15 cellular contexts compared by ENCODE assay signal in the genomic region with DNA sequence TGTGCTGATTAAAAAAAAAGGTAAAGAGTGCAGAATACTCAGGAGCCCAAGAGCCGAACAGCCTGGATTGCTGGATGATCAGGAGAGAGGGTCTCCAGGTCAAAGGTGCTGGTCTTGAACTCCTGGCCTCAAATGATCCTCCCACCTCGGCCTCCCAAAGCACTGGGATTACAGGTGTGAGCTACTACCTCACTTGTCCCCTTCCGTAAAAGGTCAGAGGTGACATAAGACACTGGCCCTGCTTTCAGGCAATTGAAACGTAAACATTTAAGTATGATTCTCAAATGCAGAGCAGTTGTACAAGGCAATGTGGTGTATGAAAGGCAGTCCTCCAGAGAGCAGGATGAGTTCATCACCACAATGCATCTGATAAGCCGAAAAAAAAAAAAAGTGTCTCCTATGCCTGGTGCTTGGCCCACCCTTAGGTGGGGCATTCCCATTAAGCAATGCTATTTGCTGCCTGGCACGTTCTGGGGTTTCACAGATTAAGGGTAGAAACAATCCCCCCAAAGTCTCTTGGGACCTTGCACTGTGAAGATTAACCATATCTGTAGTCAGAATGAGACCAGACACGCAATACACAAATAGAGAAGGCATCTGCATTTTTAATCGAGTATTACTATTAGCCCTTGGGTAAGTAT. TPM values are rescaled to one million over a fixed set of nuclear protein-coding genes. Genes with fewer than 3 reads are reported as not detected.
DNase-seq lines count a peak whose midpoint lies in the region; ATAC-seq, FAIRE-seq and TF ChIP-seq lines count a peak whose summit lies in the region.
"Had no signal": no experiment of that assay in that cellular context is flagged by ENCODE, and none has a peak within 500 bp of the region (broad histone marks: within the 10 kb centered on the region; RNA-seq: fewer than 3 reads in every experiment).

No MANE protein-coding gene starts in this region.

- 88 to 90% (median 89%) methylated on average over 8 of the region's 8 CpGs for WGBS in small intestine, 3 donors

- ATAC-seq in GM18870 (IDR thresholded peaks at IDR 0.05; ENCODE audit: unreplicated experiment) = peak; percentile 82
- ATAC-seq in GM21619 (IDR thresholded peaks at IDR 0.05; ENCODE audit: unreplicated experiment) = peak; percentile 80
- ATAC-seq in HG03135 (IDR thresholded peaks at IDR 0.05; ENCODE audit: unreplicated experiment) = peak; percentile 60
- ATAC-seq in left ventricle myocardium superior = no peak
- ATAC-seq: PC-3 had no signal

- H3K4me1 ChIP-seq in small intestine (ENCODE audit: control insufficient read depth in 2 of 2, insufficient read depth in 1 of 2, low read depth in 1 of 2, low read length in 1 of 2) = no peaks in the 10 kb centered on the region
- H3K4me1 ChIP-seq: thyroid gland had no signal

- H3K4me3 ChIP-seq in small intestine (ENCODE audit: low read depth in 1 of 2, low read length in 2 of 2) = no peak overlapping the region
- H3K4me3 ChIP-seq: hepatocyte, thyroid gland had no signal

- H3K27ac ChIP-seq in small intestine (ENCODE audit: low read depth in 1 of 2, low read length in 1 of 2) = no peak overlapping the region
- H3K27ac ChIP-seq: hepatocyte, thyroid gland had no signal

- H3K27me3 ChIP-seq in small intestine (ENCODE audit: control insufficient read depth in 2 of 2, insufficient read depth in 2 of 2, low read length in 2 of 2) = no peaks in the 10 kb centered on the region
- H3K27me3 ChIP-seq: hepatocyte, thyroid gland had no signal

- intact Hi-C loops in left ventricle myocardium superior (cut with micrococcal nuclease) = no loop called here

- TF ChIP-seq POLR2A in erythroblast (IDR thresholded peaks at IDR 0.05; ENCODE audit: low read length) = peak; percentile 48

- DNase-seq in erythroblast (lab: John Stamatoyannopoulos, UW) (peak; percentile 87 to 94), HuH-7.5 (ENCODE audit: low spot score) (no peak), left ventricle myocardium superior (no peak), small intestine (no peak)
- DNase-seq in NK-92 treated with Interleukin-12 subunit alpha and Interleukin-12 subunit beta, amount 100 ng/mL, for 24 hours (lab: John Stamatoyannopoulos, UW) = no peak
- DNase-seq: Calu3, mesendoderm, NCI-H187, PC-3, T-helper 9 cell, thyroid gland had no signal

- no peaks in the 10 kb centered on the region for H3K9me3 ChIP-seq in small intestine (ENCODE audit: control insufficient read depth, low read depth)
- H3K9me3 ChIP-seq: thyroid gland had no signal

- H3K36me3 ChIP-seq in small intestine (ENCODE audit: control insufficient read depth in 2 of 2, insufficient read depth in 2 of 2, low read length in 2 of 2) = peaks cover 15 to 24% of the 10 kb centered on the region in 2 donors

- FAIRE-seq in small intestine (lab: Jason Lieb, UNC) = no peak

RNA-seq across cellular contexts. Expression of gene PARP1, which starts 47.7 kb away (rescaled TPM):
- 140 TPM for total RNA-seq in left ventricle myocardium superior
- 10 to 100 TPM; 17.4 to 46.5 (median 23.8) TPM for polyA plus RNA-seq in small intestine

RNA-seq across cellular contexts. Expression of gene LIN9, which starts 51.3 kb away (rescaled TPM):
- 20.4 TPM for total RNA-seq in left ventricle myocardium superior
- 1 to 10 TPM; 1.8 to 4.9 (median 2.4) TPM for polyA plus RNA-seq in small intestine

Comparison
In these comparisons a context has a peak if more than half of its experiments do, and no peak if none do; other contexts are left out.
1. DNase-seq: peak in erythroblast (2 of 2); none in HuH-7.5 (single experiment), left ventricle myocardium superior (single experiment), small intestine (single experiment) and NK-92 treated with Interleukin-12 subunit alpha and Interleukin-12 subunit beta, amount 100 ng/mL, for 24 hours (single experiment).